Comparison of ENCODE assay signal across 10 cellular contexts in the genomic region with DNA sequence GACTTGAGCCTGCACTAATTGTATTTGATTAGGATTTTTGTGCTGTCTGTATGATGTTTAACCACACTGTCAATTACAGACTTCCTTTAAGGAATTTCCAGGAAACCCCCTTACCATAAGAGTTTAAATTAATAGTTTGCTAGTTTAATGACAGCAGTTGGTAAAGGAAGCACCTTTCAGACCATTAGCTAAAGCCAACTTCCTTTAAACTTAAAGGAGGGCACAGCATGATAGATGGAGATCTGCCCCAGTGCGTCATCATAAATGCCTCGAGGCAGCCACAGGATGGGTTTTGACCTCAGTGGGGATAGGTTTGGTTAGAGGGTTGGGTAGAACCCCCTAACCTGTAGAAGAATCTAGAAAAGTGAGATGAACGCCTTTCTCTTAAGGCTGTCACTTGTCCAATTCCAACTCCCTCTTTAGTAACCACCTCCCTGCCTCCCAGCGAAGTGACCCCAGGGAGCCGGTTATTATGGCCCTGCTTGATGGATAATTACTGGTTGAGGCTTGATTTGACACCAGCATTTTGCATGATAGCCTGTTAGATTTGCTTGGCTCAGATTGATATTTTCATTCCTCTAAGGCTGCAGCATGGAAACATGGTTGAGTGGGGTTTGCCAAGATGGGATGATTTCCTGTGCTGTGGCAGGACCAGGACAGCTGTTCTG.
DNase-seq lines count a peak whose midpoint lies in the region; ATAC-seq lines count a peak whose summit lies in the region.
"Had no signal": no experiment of that assay in that cellular context is flagged by ENCODE, and none has a peak within 500 bp of the region (broad histone marks: within the 10 kb centered on the region; RNA-seq: fewer than 3 reads in every experiment).

No MANE protein-coding gene starts in this region.

- CTCF ChIA-PET in CD8-positive, alpha-beta memory T cell (lab: Charles Lee): interaction anchor here (1.4 kb wide), 2 partner anchors 9 to 62 kb away, joined by 3 to 6 read pairs; partner anchors contain the start of gene CHST11
- CTCF ChIA-PET in activated CD8-positive, alpha-beta T cell treated with anti-CD3 and anti-CD28 coated beads, Interleukin-2, amount 10 ng/mL, durations not matched to agents 7 days and 5 days (lab: Charles Lee): interaction anchor here (1.2 to 1.5 kb wide), 2 partner anchors 12 to 49 kb away, joined by 3 to 4 read pairs; no protein-coding TSS in a partner anchor

- ATAC-seq in activated CD8-positive, alpha-beta T cell treated with anti-CD3 and anti-CD28 coated beads, Interleukin-2, amount 10 ng/mL, durations not matched to agents 7 days and 5 days: peak; percentile 86
- ATAC-seq in naive thymus-derived CD8-positive, alpha-beta T cell: peak; percentile 78 to 98
- no peak for ATAC-seq in GM18517 (IDR thresholded peaks at IDR 0.05; ENCODE audit: unreplicated experiment)

- no peak overlapping the region for H3K27ac ChIP-seq in CD8-positive, alpha-beta memory T cell (ENCODE audit: low read depth, low read length)
- H3K27ac ChIP-seq: epithelial cell of prostate had no signal

- H3K4me1 ChIP-seq in CD8-positive, alpha-beta memory T cell (ENCODE audit: insufficient read depth, low read length): peaks cover 50% of the 10 kb centered on the region

- H3K27me3 Mint-ChIP-seq in CD8-positive, alpha-beta memory T cell: no peaks in the 10 kb centered on the region
- no peaks in the 10 kb centered on the region for H3K27me3 Mint-ChIP-seq in activated CD8-positive, alpha-beta T cell treated with anti-CD3 and anti-CD28 coated beads, Interleukin-2, amount 10 ng/mL, durations not matched to agents 7 days and 5 days (ENCODE audit: low read depth)
- no peaks in the 10 kb centered on the region for H3K27me3 Mint-ChIP-seq in naive thymus-derived CD8-positive, alpha-beta T cell

- POLR2A ChIA-PET in CD8-positive, alpha-beta memory T cell (lab: Charles Lee): interaction anchor here (0.5 to 1.0 kb wide), 2 partner anchors 51 to 252 kb away, joined by 3 read pairs; no protein-coding TSS in a partner anchor
- POLR2A ChIA-PET in activated CD8-positive, alpha-beta T cell treated with anti-CD3 and anti-CD28 coated beads, Interleukin-2, amount 10 ng/mL, durations not matched to agents 7 days and 5 days (lab: Charles Lee): interaction anchor here (0.6 to 1.0 kb wide), 2 partner anchors 50 to 128 kb away, joined by 3 to 5 read pairs; no protein-coding TSS in a partner anchor
- POLR2A ChIA-PET in naive thymus-derived CD8-positive, alpha-beta T cell (lab: Charles Lee): no interaction called here

- H3K9me3 Mint-ChIP-seq in CD8-positive, alpha-beta memory T cell: no peaks in the 10 kb centered on the region
- no peaks in the 10 kb centered on the region for H3K9me3 Mint-ChIP-seq in activated CD8-positive, alpha-beta T cell treated with anti-CD3 and anti-CD28 coated beads, Interleukin-2, amount 10 ng/mL, durations not matched to agents 7 days and 5 days (ENCODE audit: insufficient read depth)
- H3K9me3 Mint-ChIP-seq in naive thymus-derived CD8-positive, alpha-beta T cell: no peaks in the 10 kb centered on the region

- peaks cover 95 to 100% (median 100%) of the 10 kb centered on the region in 3 donors for H3K4me1 Mint-ChIP-seq in CD8-positive, alpha-beta memory T cell
- H3K4me1 Mint-ChIP-seq in activated CD8-positive, alpha-beta T cell treated with anti-CD3 and anti-CD28 coated beads, Interleukin-2, amount 10 ng/mL, durations not matched to agents 7 days and 5 days (ENCODE audit: low read depth): peaks cover 96% of the 10 kb centered on the region
- peaks cover 41 to 96% (median 74%) of the 10 kb centered on the region in 4 donors for H3K4me1 Mint-ChIP-seq in naive thymus-derived CD8-positive, alpha-beta T cell

- peaks cover 0 to 2% (median 0%) of the 10 kb centered on the region in 3 donors for H3K36me3 Mint-ChIP-seq in CD8-positive, alpha-beta memory T cell
- H3K36me3 Mint-ChIP-seq in activated CD8-positive, alpha-beta T cell treated with anti-CD3 and anti-CD28 coated beads, Interleukin-2, amount 10 ng/mL, durations not matched to agents 7 days and 5 days (ENCODE audit: low read depth): peaks cover 40% of the 10 kb centered on the region
- H3K36me3 Mint-ChIP-seq in naive thymus-derived CD8-positive, alpha-beta T cell: no peaks in the 10 kb centered on the region

- H3K27me3 ChIP-seq in CD8-positive, alpha-beta memory T cell (ENCODE audit: insufficient read depth, low read length, poor library complexity, severe bottlenecking): no peaks in the 10 kb centered on the region

- H3K4me3 ChIP-seq in CD8-positive, alpha-beta memory T cell (ENCODE audit: low read length): no peak overlapping the region

- H3K9me3 ChIP-seq in CD8-positive, alpha-beta memory T cell (ENCODE audit: low read length): no peaks in the 10 kb centered on the region

- DNase-seq in CD8-positive, alpha-beta memory T cell: peak; percentile 46 to 82 (median 59)
- DNase-seq in KG1 (lab: John Stamatoyannopoulos, UW) (peak; percentile 65), SW 1271 (lab: John Stamatoyannopoulos, UW) (no peak), NCI-H1105 (lab: John Stamatoyannopoulos, UW) (no peak)
- DNase-seq in activated CD8-positive, alpha-beta T cell treated with anti-CD3 and anti-CD28 coated beads, Interleukin-2, amount 10 ng/mL, durations not matched to agents 7 days and 5 days: peak; percentile 82
- peak in 7 of 10 donors; percentile 40 to 66 (median 57) for DNase-seq in naive thymus-derived CD8-positive, alpha-beta T cell
- no peak for DNase-seq in stimulated activated naive CD4-positive, alpha-beta T cell treated with Interleukin-2 at 50 U/mL for 16 hours (lab: John Stamatoyannopoulos, UW)
- DNase-seq: T1000 had no signal

- H3K36me3 ChIP-seq in CD8-positive, alpha-beta memory T cell (ENCODE audit: insufficient read depth, low read length): no peaks in the 10 kb centered on the region

- peak overlapping the region; percentile 80 to 97 (median 96) for H3K27ac Mint-ChIP-seq in CD8-positive, alpha-beta memory T cell
- H3K27ac Mint-ChIP-seq in activated CD8-positive, alpha-beta T cell treated with anti-CD3 and anti-CD28 coated beads, Interleukin-2, amount 10 ng/mL, durations not matched to agents 7 days and 5 days: peak overlapping the region; percentile 72
- H3K27ac Mint-ChIP-seq in naive thymus-derived CD8-positive, alpha-beta T cell: peak overlapping the region in 9 of 10 donors; percentile 8 to 89 (median 52)

- H3K4me3 Mint-ChIP-seq in CD8-positive, alpha-beta memory T cell: peak overlapping the region in 6 of 7 donors; percentile 41 to 85 (median 70)
- peak overlapping the region; percentile 12 for H3K4me3 Mint-ChIP-seq in activated CD8-positive, alpha-beta T cell treated with anti-CD3 and anti-CD28 coated beads, Interleukin-2, amount 10 ng/mL, durations not matched to agents 7 days and 5 days
- peak overlapping the region in 4 of 10 donors; percentile 19 to 37 (median 30) for H3K4me3 Mint-ChIP-seq in naive thymus-derived CD8-positive, alpha-beta T cell

Comparison
In these comparisons a context has a peak if more than half of its experiments do, and no peak if none do; other contexts are left out.
1. DNase-seq: peak in CD8-positive, alpha-beta memory T cell (5 of 5), KG1 (single experiment), activated CD8-positive, alpha-beta T cell treated with anti-CD3 and anti-CD28 coated beads, Interleukin-2, amount 10 ng/mL, durations not matched to agents 7 days and 5 days (single experiment) and naive thymus-derived CD8-positive, alpha-beta T cell (7 of 10); none in SW 1271 (0 of 2), NCI-H1105 (single experiment) and stimulated activated naive CD4-positive, alpha-beta T cell treated with Interleukin-2 at 50 U/mL for 16 hours (single experiment).
2. Peak in every context shown above with its lines, with median percentiles within 50 percentile points of each other: H3K27ac Mint-ChIP-seq.